ENCODE assay signal across 15 cellular contexts in genomic region chr1:2241820-2242219, GRCh38. TPM values are rescaled to one million over a fixed set of nuclear protein-coding genes. Genes with fewer than 3 reads are reported as not detected.
DNase-seq lines count a peak whose midpoint lies in the region; ATAC-seq, FAIRE-seq and TF ChIP-seq lines count a peak whose summit lies in the region.
"Had no signal": no experiment of that assay in that cellular context is flagged by ENCODE, and none has a peak within 500 bp of the region (broad histone marks: within the 10 kb centered on the region; RNA-seq: fewer than 3 reads in every experiment).

No MANE protein-coding gene starts in this region.

- H3K4me1 ChIP-seq in ascending aorta (peaks cover 55 to 81% of the 10 kb centered on the region in 2 donors), stomach smooth muscle (ENCODE audit: control insufficient read depth, insufficient read depth, low read length) (peaks cover 72% of the 10 kb centered on the region)

- peaks cover 90% of the 10 kb centered on the region for H3K4me1 Mint-ChIP-seq in activated T-cell treated with anti-CD3 and anti-CD28 coated beads, Interleukin-2, amount 50 U/mL, for 24 hours (ENCODE audit: low read depth)
- H3K4me1 Mint-ChIP-seq in immature natural killer cell: peaks cover 55 to 63% of the 10 kb centered on the region in 2 donors

- peaks cover 0 to 4% of the 10 kb centered on the region in 2 donors for H3K36me3 ChIP-seq in ascending aorta
- H3K36me3 ChIP-seq in stomach smooth muscle (ENCODE audit: control insufficient read depth in 2 of 2, insufficient read depth in 2 of 2, low read length in 2 of 2): peaks cover 0 to 4% of the 10 kb centered on the region in 2 donors

- H3K4me3 ChIP-seq in ascending aorta: no peak overlapping the region
- no peak overlapping the region for H3K4me3 ChIP-seq in stomach smooth muscle (ENCODE audit: low read length in 2 of 2)

- H3K9ac ChIP-seq in stomach smooth muscle (ENCODE audit: low read length in 2 of 2): no peak overlapping the region

- no peak for TF ChIP-seq CTCF in ascending aorta (IDR thresholded peaks at IDR 0.05)
- TF ChIP-seq CTCF in D721Med (IDR thresholded peaks at IDR 0.05; ENCODE audit: insufficient read depth, missing control alignments): no peak

- H3K27me3 ChIP-seq in ascending aorta: no peaks in the 10 kb centered on the region
- H3K27me3 ChIP-seq in stomach smooth muscle (ENCODE audit: control insufficient read depth in 1 of 2, insufficient read depth in 2 of 2, low read length in 2 of 2): no peaks in the 10 kb centered on the region

- ATAC-seq in GM18907 (IDR thresholded peaks at IDR 0.05; ENCODE audit: unreplicated experiment): no peak
- ATAC-seq in HG03469 (IDR thresholded peaks at IDR 0.05; ENCODE audit: unreplicated experiment): no peak
- ATAC-seq: Panc1; stimulated activated memory B cell treated with anti-CD40 and anti-IgM and Interleukin-4, amounts not matched to agents 10 μg/mL and 1 μg/mL and 100 μg/mL, for 72 hours had no signal

- no peak for DNase-seq in activated T-cell treated with anti-CD3 and anti-CD28 coated beads, Interleukin-2, amount 50 U/mL, for 24 hours
- DNase-seq in activated T-cell treated with anti-CD3 and anti-CD28 coated beads, Interleukin-2, amount 50 U/mL, for 48 hours: no peak
- DNase-seq in ascending aorta (ENCODE audit: low spot score in 2 of 2) (no peak), immature natural killer cell (no peak), D721Med (ENCODE audit: insufficient read length, low spot score) (no peak)
- DNase-seq: activated CD4-positive, alpha-beta T cell treated with anti-CD3 and anti-CD28 coated beads for 48 hours; NCI-H2029 had no signal

- no peaks in the 10 kb centered on the region for H3K9me3 ChIP-seq in ascending aorta
- H3K9me3 ChIP-seq in stomach smooth muscle (ENCODE audit: control insufficient read depth in 2 of 2, low read length in 2 of 2): no peaks in the 10 kb centered on the region

- FAIRE-seq in D721Med (lab: Jason Lieb, UNC): no peak
- FAIRE-seq: keratinocyte had no signal

- intact Hi-C loops in ascending aorta (cut with DNase I): no loop called here

- no peaks in the 10 kb centered on the region for H3K9me3 Mint-ChIP-seq in activated T-cell treated with anti-CD3 and anti-CD28 coated beads, Interleukin-2, amount 50 U/mL, for 24 hours
- no peaks in the 10 kb centered on the region for H3K9me3 Mint-ChIP-seq in immature natural killer cell
- H3K9me3 Mint-ChIP-seq: stimulated activated memory B cell treated with anti-CD40 and anti-IgM and Interleukin-4, amounts not matched to agents 10 μg/mL and 1 μg/mL and 100 μg/mL, for 72 hours; T-helper 1 cell treated with Interleukin-12 subunit alpha and Interleukin-12 subunit beta and Interleukin-4 antibody, amounts not matched to agents 30 μg/mL and 1 μg/mL, for 36 hours had no signal

- H3K36me3 Mint-ChIP-seq in activated T-cell treated with anti-CD3 and anti-CD28 coated beads, Interleukin-2, amount 50 U/mL, for 24 hours (ENCODE audit: low read depth): peaks cover 55% of the 10 kb centered on the region
- H3K36me3 Mint-ChIP-seq in immature natural killer cell: peaks cover 6 to 23% (median 11%) of the 10 kb centered on the region in 3 donors

- H3K27me3 Mint-ChIP-seq in activated T-cell treated with anti-CD3 and anti-CD28 coated beads, Interleukin-2, amount 50 U/mL, for 24 hours: no peaks in the 10 kb centered on the region
- peaks cover 24 to 80% (median 73%) of the 10 kb centered on the region in 3 donors for H3K27me3 Mint-ChIP-seq in immature natural killer cell (ENCODE audit: low read depth in 3 of 3)
- H3K27me3 Mint-ChIP-seq: stimulated activated memory B cell treated with anti-CD40 and anti-IgM and Interleukin-4, amounts not matched to agents 10 μg/mL and 1 μg/mL and 100 μg/mL, for 72 hours had no signal

- peak overlapping the region; percentile 84 for H3K27ac Mint-ChIP-seq in activated T-cell treated with anti-CD3 and anti-CD28 coated beads, Interleukin-2, amount 50 U/mL, for 24 hours
- H3K27ac Mint-ChIP-seq in immature natural killer cell: peak overlapping the region; percentile 14 to 88 (median 68)
- H3K27ac Mint-ChIP-seq: stimulated activated memory B cell treated with anti-CD40 and anti-IgM and Interleukin-4, amounts not matched to agents 10 μg/mL and 1 μg/mL and 100 μg/mL, for 72 hours; T-helper 1 cell treated with Interleukin-12 subunit alpha and Interleukin-12 subunit beta and Interleukin-4 antibody, amounts not matched to agents 30 μg/mL and 1 μg/mL, for 36 hours had no signal

- no peak overlapping the region for H3K4me3 Mint-ChIP-seq in activated T-cell treated with anti-CD3 and anti-CD28 coated beads, Interleukin-2, amount 50 U/mL, for 24 hours
- peak overlapping the region in 2 of 5 donors; percentile 1 to 22 for H3K4me3 Mint-ChIP-seq in immature natural killer cell
- H3K4me3 Mint-ChIP-seq: stimulated activated memory B cell treated with anti-CD40 and anti-IgM and Interleukin-4, amounts not matched to agents 10 μg/mL and 1 μg/mL and 100 μg/mL, for 72 hours; T-helper 1 cell treated with Interleukin-12 subunit alpha and Interleukin-12 subunit beta and Interleukin-4 antibody, amounts not matched to agents 30 μg/mL and 1 μg/mL, for 36 hours had no signal

- H3K27ac ChIP-seq in ascending aorta: peak overlapping the region; percentile 7 to 85
- H3K27ac ChIP-seq in stomach smooth muscle (ENCODE audit: low read length): peak overlapping the region; percentile 6
- H3K27ac ChIP-seq: HL-60 had no signal

RNA-seq across cellular contexts. Expression of gene SKI, which starts 13.7 kb away (rescaled TPM):
- total RNA-seq in ascending aorta: 139 TPM
- polyA plus RNA-seq in immature natural killer cell: 1 to 10 TPM in 1 of 3 donors, under 1 TPM in 1, not detected in 1; 0.87 to 1.0 TPM

RNA-seq across cellular contexts. Expression of gene FAAP20, which starts 47.2 kb away (rescaled TPM):
- 38.3 TPM for total RNA-seq in ascending aorta
- polyA plus RNA-seq in immature natural killer cell: 10 to 100 TPM; 56.7 to 99.6 (median 79.2) TPM
